In genomic region chr11:3091846-3092602, GRCh38 we compare ENCODE assay signal across 8 cellular contexts. TPM values are rescaled to one million over a fixed set of nuclear protein-coding genes. Genes with fewer than 3 reads are reported as not detected.
A peak's percentile ranks its signal among the peaks of the same experiment; 100 is the strongest.
DNase-seq lines count a peak whose midpoint lies in the region; ATAC-seq and TF ChIP-seq lines count a peak whose summit lies in the region.

No MANE protein-coding gene starts in this region.

- CTCF ChIA-PET in activated naive CD4-positive, alpha-beta T cell treated with anti-CD3 and anti-CD28 coated beads for 36 hours (lab: Charles Lee), result interaction anchor here (0.6 to 4.6 kb wide), 27 partner anchors 10 to 558 kb away, joined by 3 to 38 read pairs (median 4); no protein-coding TSS in a partner anchor

- no peaks in the 10 kb centered on the region for H3K4me1 Mint-ChIP-seq in activated naive CD4-positive, alpha-beta T cell treated with anti-CD3 and anti-CD28 coated beads for 36 hours (ENCODE audit: low read depth)

- H3K9me3 Mint-ChIP-seq in activated naive CD4-positive, alpha-beta T cell treated with anti-CD3 and anti-CD28 coated beads for 36 hours, result no peaks in the 10 kb centered on the region

- H3K27me3 Mint-ChIP-seq in activated naive CD4-positive, alpha-beta T cell treated with anti-CD3 and anti-CD28 coated beads for 36 hours (ENCODE audit: low read depth), result no peaks in the 10 kb centered on the region

- peak; percentile 89 for TF ChIP-seq CTCF in AG10803 (conservative IDR thresholded peaks at IDR 0.05; ENCODE audit: low read length)
- peak; percentile 96 for TF ChIP-seq CTCF in LNCaP clone FGC (IDR thresholded peaks at IDR 0.05; ENCODE audit: control insufficient read depth, extremely low read depth, insufficient read depth)

- H3K4me3 Mint-ChIP-seq in activated naive CD4-positive, alpha-beta T cell treated with anti-CD3 and anti-CD28 coated beads for 36 hours, result no peak overlapping the region

- intact Hi-C loops in activated naive CD4-positive, alpha-beta T cell treated with anti-CD3 and anti-CD28 coated beads for 36 hours (cut with micrococcal nuclease), result loop anchor here (1.0 to 5.0 kb wide), 5 partner anchors 55 to 560 kb away; no protein-coding TSS in a partner anchor
- intact Hi-C loops in cardiac septum (cut with DNase I), result loop anchor here (1.0 to 10.0 kb wide), 2 partner anchors 55 to 117 kb away; no protein-coding TSS in a partner anchor

- no peaks in the 10 kb centered on the region for H3K36me3 Mint-ChIP-seq in activated naive CD4-positive, alpha-beta T cell treated with anti-CD3 and anti-CD28 coated beads for 36 hours (ENCODE audit: low read depth)

- DNase-seq in AG10803 (ENCODE audit: low read depth) (peak; percentile 37), LNCaP clone FGC (ENCODE audit: low read depth) (peak; percentile 42), SKM-1 (lab: John Stamatoyannopoulos, UW; ENCODE audit: unreplicated experiment) (peak; percentile 28), cardiac septum (ENCODE audit: low spot score) (peak; percentile 88), putamen (ENCODE audit: low spot score) (peak; percentile 58)
- DNase-seq in activated naive CD4-positive, alpha-beta T cell treated with anti-CD3 and anti-CD28 coated beads for 36 hours, result peak; percentile 78

- ATAC-seq in GM19025 (IDR thresholded peaks at IDR 0.05; ENCODE audit: low read depth, unreplicated experiment) (peak; percentile 66), HG03457 (IDR thresholded peaks at IDR 0.05; ENCODE audit: unreplicated experiment) (no peak)

- no peak overlapping the region for H3K4me3 ChIP-seq in AG10803 (ENCODE audit: low read length)
- H3K4me3 ChIP-seq in LNCaP clone FGC (ENCODE audit: low read depth, low read length), result no peak overlapping the region

- H3K27ac Mint-ChIP-seq in activated naive CD4-positive, alpha-beta T cell treated with anti-CD3 and anti-CD28 coated beads for 36 hours, result no peak overlapping the region

RNA-seq across cellular contexts. Expression of gene CARS1, which starts 34.8 kb away (rescaled TPM):
- total RNA-seq in activated naive CD4-positive, alpha-beta T cell treated with anti-CD3 and anti-CD28 coated beads for 36 hours, result 100 to 1,000 TPM; 126 to 128 TPM
- total RNA-seq in cardiac septum, result 17.1 TPM

Comparison
In these comparisons a context has a peak if more than half of its experiments do, and no peak if none do; other contexts are left out.
1. DNase-seq: peak in every context shown above with its lines; median percentile 88 in cardiac septum; 78 in activated naive CD4-positive, alpha-beta T cell treated with anti-CD3 and anti-CD28 coated beads for 36 hours; 58 in putamen; 42 in LNCaP clone FGC; 37 in AG10803; 28 in SKM-1.